ENCODE assay signal across 24 cellular contexts in the genomic region with DNA sequence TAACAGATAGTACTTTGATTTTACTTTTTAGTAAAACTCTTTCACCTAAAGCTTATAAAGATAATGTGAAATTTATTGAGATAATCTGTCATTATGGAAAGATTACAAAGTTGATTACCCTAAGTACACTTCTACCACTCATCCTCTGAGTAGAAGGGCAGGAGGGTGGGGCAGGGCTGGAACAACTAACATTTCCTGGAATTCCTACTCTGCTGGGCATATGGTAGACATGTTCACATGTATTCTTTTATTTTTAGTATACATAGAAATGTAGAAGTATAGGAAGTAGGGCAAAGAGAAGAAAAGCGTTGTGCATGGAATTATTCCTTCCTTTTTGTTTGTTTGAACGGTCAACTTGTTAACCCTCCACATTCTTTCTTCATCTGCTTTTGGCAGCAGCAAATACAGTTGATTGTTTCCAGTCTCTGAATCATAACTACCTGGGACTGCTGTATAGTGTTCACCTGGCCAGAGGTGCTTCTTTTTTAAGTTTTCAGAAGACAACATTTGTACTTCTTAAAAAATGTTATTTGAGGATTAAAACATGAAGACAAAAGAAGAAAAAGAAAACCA.
DNase-seq lines count a peak whose midpoint lies in the region; ATAC-seq and TF ChIP-seq lines count a peak whose summit lies in the region.
"Had no signal": no experiment of that assay in that cellular context is flagged by ENCODE, and none has a peak within 500 bp of the region (broad histone marks: within the 10 kb centered on the region; RNA-seq: fewer than 3 reads in every experiment).

No MANE protein-coding gene starts in this region.

- H3K4me1 ChIP-seq in cardiac muscle cell (ENCODE audit: low read depth) = no peaks in the 10 kb centered on the region
- peaks cover 0 to 9% of the 10 kb centered on the region in 2 donors for H3K4me1 ChIP-seq in right atrium auricular region
- peaks cover 0 to 6% (median 0%) of the 10 kb centered on the region in 4 donors for H3K4me1 ChIP-seq in right lobe of liver
- no peaks in the 10 kb centered on the region for H3K4me1 ChIP-seq in upper lobe of right lung

- H3K36me3 ChIP-seq in cardiac muscle cell = no peaks in the 10 kb centered on the region
- no peaks in the 10 kb centered on the region for H3K36me3 ChIP-seq in right atrium auricular region
- H3K36me3 ChIP-seq in right lobe of liver = no peaks in the 10 kb centered on the region
- no peaks in the 10 kb centered on the region for H3K36me3 ChIP-seq in upper lobe of right lung
- H3K36me3 ChIP-seq: gastroesophageal sphincter had no signal

- no peak for TF ChIP-seq CTCF in cardiac muscle cell (IDR thresholded peaks at IDR 0.05; ENCODE audit: low read depth, low read length)
- TF ChIP-seq CTCF in right atrium auricular region (IDR thresholded peaks at IDR 0.05) = no peak
- no peak for TF ChIP-seq CTCF in right lobe of liver (IDR thresholded peaks at IDR 0.05)
- TF ChIP-seq CTCF in upper lobe of right lung (IDR thresholded peaks at IDR 0.05) = no peak

- intact Hi-C loops in right lobe of liver (cut with DNase I) (no loop called here), upper lobe of right lung (cut with DNase I) (no loop called here)

- H3K9me3 ChIP-seq in cardiac muscle cell (ENCODE audit: low read depth) (no peaks in the 10 kb centered on the region), right atrium auricular region (no peaks in the 10 kb centered on the region), right lobe of liver (no peaks in the 10 kb centered on the region), upper lobe of right lung (no peaks in the 10 kb centered on the region)
- H3K9me3 ChIP-seq: gastroesophageal sphincter had no signal

- WGBS in right lobe of liver (ENCODE audit: insufficient coverage, low coverage, low lambda C conversion rate, missing lambda C conversion rate) = 15% methylated on average over 2 of the region's 2 CpGs

- ATAC-seq in right lobe of liver (peak in 3 of 4 donors; percentile 54 to 77 (median 67)), upper lobe of right lung (peak; percentile 73), HG02588 (IDR thresholded peaks at IDR 0.05; ENCODE audit: unreplicated experiment) (no peak)
- ATAC-seq: gastroesophageal sphincter had no signal

- H3K27me3 ChIP-seq in cardiac muscle cell (no peaks in the 10 kb centered on the region), right atrium auricular region (no peaks in the 10 kb centered on the region), right lobe of liver (no peaks in the 10 kb centered on the region), upper lobe of right lung (no peaks in the 10 kb centered on the region)
- H3K27me3 ChIP-seq: gastroesophageal sphincter had no signal

- no peak overlapping the region for H3K4me3 ChIP-seq in cardiac muscle cell
- no peak overlapping the region for H3K4me3 ChIP-seq in right atrium auricular region
- H3K4me3 ChIP-seq in right lobe of liver = no peak overlapping the region
- no peak overlapping the region for H3K4me3 ChIP-seq in upper lobe of right lung
- H3K4me3 ChIP-seq: gastroesophageal sphincter had no signal

- H3K27ac ChIP-seq in cardiac muscle cell (peak overlapping the region; percentile 4), right atrium auricular region (no peak overlapping the region), right lobe of liver (no peak overlapping the region), upper lobe of right lung (peak overlapping the region; percentile 24)
- H3K27ac ChIP-seq: gastroesophageal sphincter had no signal

- DNase-seq in cardiac muscle cell (ENCODE audit: low read depth in 1 of 2, low spot score in 1 of 2) (no peak), right atrium auricular region (ENCODE audit: low spot score) (no peak), dermis microvascular lymphatic vessel endothelial cell (ENCODE audit: low read depth in 2 of 2) (peak; percentile 3 to 39), right lobe of liver (no peak), upper lobe of right lung (no peak), DMS79 (lab: John Stamatoyannopoulos, UW) (no peak), DMS153 (lab: John Stamatoyannopoulos, UW) (no peak)
- DNase-seq: activated CD4-positive, alpha-beta T cell treated with anti-CD3 and anti-CD28 coated beads, Interleukin-2, amount 50 U/mL, for 1 hour; AML-193; anterior cingulate cortex; caudate nucleus; CD4-positive, alpha-beta memory T cell; erythroblast; GDM1; GOT3; NCI-H1105; NCI-H2029 treated with DMSO at 0.1 percent for 48 hours; NCI-H226; NCI-H748 treated with DMSO at 0.1 percent for 48 hours; posterior cingulate gyrus; SHP77; T1000 had no signal

- no peak for TF ChIP-seq POLR2A in right lobe of liver (IDR thresholded peaks at IDR 0.05)

Comparison
In these comparisons a context has a peak if more than half of its experiments do, and no peak if none do; other contexts are left out.
1. H3K27ac ChIP-seq: peak in cardiac muscle cell (single experiment) and upper lobe of right lung (single experiment); none in right atrium auricular region (0 of 2) and right lobe of liver (0 of 3).
2. DNase-seq: peak in dermis microvascular lymphatic vessel endothelial cell (2 of 2); none in cardiac muscle cell (0 of 2), right atrium auricular region (single experiment), right lobe of liver (0 of 3), upper lobe of right lung (single experiment), DMS79 (single experiment) and DMS153 (single experiment).